13 cellular contexts compared by ENCODE assay signal in the genomic region with DNA sequence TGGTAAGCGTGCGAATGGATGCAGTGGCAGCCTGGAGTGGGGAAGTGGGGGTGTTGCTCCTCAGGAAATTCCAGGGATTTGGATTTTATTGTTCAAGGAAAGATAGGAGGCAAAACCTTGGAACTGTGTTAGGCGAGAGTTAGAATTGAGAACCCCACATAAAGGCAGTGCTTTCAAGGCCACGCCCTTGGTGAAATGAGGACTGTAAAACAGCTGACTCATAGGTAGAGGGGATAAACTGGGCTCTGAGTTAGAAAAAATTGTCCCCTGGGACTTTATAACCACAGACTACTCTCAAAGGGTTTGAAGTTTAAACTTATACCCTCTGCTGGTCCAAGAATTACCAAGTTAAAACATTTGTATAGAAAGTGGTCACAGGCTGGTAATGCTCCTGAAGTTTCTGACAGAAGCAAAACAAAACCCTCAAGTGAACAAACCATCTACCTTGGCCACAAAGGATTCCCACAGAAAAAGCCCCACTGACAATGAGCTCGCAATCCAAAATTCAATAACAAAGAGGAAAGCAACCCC.
DNase-seq lines count a peak whose midpoint lies in the region; ATAC-seq and TF ChIP-seq lines count a peak whose summit lies in the region.
"Had no signal": no experiment of that assay in that cellular context is flagged by ENCODE, and none has a peak within 500 bp of the region (broad histone marks: within the 10 kb centered on the region; RNA-seq: fewer than 3 reads in every experiment).

No MANE protein-coding gene starts in this region.

- H3K27ac ChIP-seq in uterus = no peak overlapping the region
- H3K27ac ChIP-seq: cardiac muscle cell had no signal

- H3K4me3 ChIP-seq in mucosa of descending colon = no peak overlapping the region
- H3K4me3 ChIP-seq in foreskin fibroblast (ENCODE audit: low read depth in 1 of 2, low read length in 2 of 2) = no peak overlapping the region
- no peak overlapping the region for H3K4me3 ChIP-seq in uterus
- H3K4me3 ChIP-seq: cardiac muscle cell had no signal

- no peaks in the 10 kb centered on the region for H3K9me3 ChIP-seq in mucosa of descending colon
- no peaks in the 10 kb centered on the region for H3K9me3 ChIP-seq in uterus
- H3K9me3 ChIP-seq: SK-N-SH had no signal

- no peak for TF ChIP-seq CTCF in mucosa of descending colon (IDR thresholded peaks at IDR 0.05)
- TF ChIP-seq CTCF in foreskin fibroblast (IDR thresholded peaks at IDR 0.05; ENCODE audit: low read depth, low read length) = no peak
- TF ChIP-seq CTCF in uterus (IDR thresholded peaks at IDR 0.05) = no peak

- H3K4me1 ChIP-seq in mucosa of descending colon (ENCODE audit: low read depth) (no peaks in the 10 kb centered on the region), uterus (no peaks in the 10 kb centered on the region)

- DNase-seq in mucosa of descending colon (peak in 1 of 3 donors; percentile 16), SIG-M5 treated with dmso at 0.1 percent for 504 hours (lab: John Stamatoyannopoulos, UW; ENCODE audit: unreplicated experiment) (no peak), foreskin fibroblast (no peak), activated gamma-delta T cell treated with Interleukin-2 at 50 U/mL for 16 hours (no peak), uterus (no peak)
- DNase-seq: DMS53; NCI-H2081; SK-N-SH; stimulated activated CD4-positive, alpha-beta T cell treated with anti-CD3 and anti-CD28 coated beads, Interleukin-2, amount 100 ng/mL, for 48 hours had no signal

- ATAC-seq in GM18858 (IDR thresholded peaks at IDR 0.05; ENCODE audit: unreplicated experiment) = peak; percentile 68
- peak; percentile 88 for ATAC-seq in GM21825 (IDR thresholded peaks at IDR 0.05; ENCODE audit: unreplicated experiment)
- peak; percentile 73 for ATAC-seq in HG03571 (IDR thresholded peaks at IDR 0.05; ENCODE audit: unreplicated experiment)
- ATAC-seq in mucosa of descending colon = peak; percentile 90

- no peaks in the 10 kb centered on the region for H3K27me3 ChIP-seq in uterus
- H3K27me3 ChIP-seq: cardiac muscle cell had no signal

- no peaks in the 10 kb centered on the region for H3K36me3 ChIP-seq in mucosa of descending colon (ENCODE audit: low read depth)
- H3K36me3 ChIP-seq in uterus = no peaks in the 10 kb centered on the region
- H3K36me3 ChIP-seq: cardiac muscle cell had no signal

- no peak for TF ChIP-seq POLR2A in uterus (IDR thresholded peaks at IDR 0.05)

- intact Hi-C loops in mucosa of descending colon (cut with DNase I, micrococcal nuclease) = no loop called here
- intact Hi-C loops in uterus (cut with DNase I; ENCODE audit: low total_unique reads) = no loop called here
